In the genomic region with DNA sequence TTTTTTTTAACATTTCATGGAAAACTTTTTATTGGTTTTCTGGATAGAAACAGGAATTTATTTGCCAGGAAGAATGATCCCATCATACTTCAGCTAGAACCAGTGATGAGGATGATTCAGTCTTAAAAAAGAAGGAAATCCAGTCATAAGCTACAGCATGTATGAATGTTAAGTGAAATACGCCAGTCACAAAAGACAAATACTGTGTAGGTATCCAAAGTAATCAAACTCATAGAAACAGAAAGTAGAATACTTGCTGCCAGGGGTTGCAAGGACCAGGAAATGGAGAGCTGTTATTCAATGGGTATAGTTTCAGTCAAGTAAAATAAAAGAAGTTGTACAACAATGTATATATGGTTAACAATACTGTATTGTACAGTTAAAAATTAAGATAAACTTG, we compare ENCODE assay signal across 16 cellular contexts. TPM values are rescaled to one million over a fixed set of nuclear protein-coding genes. Genes with fewer than 3 reads are reported as not detected.
A peak's percentile ranks its signal among the peaks of the same experiment; 100 is the strongest.
DNase-seq lines count a peak whose midpoint lies in the region; ATAC-seq and TF ChIP-seq lines count a peak whose summit lies in the region.
"Had no signal": no experiment of that assay in that cellular context is flagged by ENCODE, and none has a peak within 500 bp of the region (broad histone marks: within the 10 kb centered on the region; RNA-seq: fewer than 3 reads in every experiment).

No MANE protein-coding gene starts in this region.

- CTCF ChIA-PET in PC-3 (lab: Charles Lee), result interaction anchor here (0.6 kb wide), 1 partner anchor 155 kb away, joined by 11 read pairs; no protein-coding TSS in a partner anchor

- DNase-seq in EH (ENCODE audit: low read depth), result peak; percentile 41
- peak; percentile 41 for DNase-seq in PC-3
- DNase-seq in left colon, result no peak
- no peak for DNase-seq in NCI-H1048 (lab: John Stamatoyannopoulos, UW)
- DNase-seq in mesendoderm, result no peak
- DNase-seq in inferior parietal cortex (ENCODE audit: extremely low spot score), result no peak
- DNase-seq: C1 segment of cervical spinal cord; H9; NCI-H1930; NK-92 treated with Interleukin-12 subunit alpha and Interleukin-12 subunit beta, amount 100 ng/mL, for 24 hours; stimulated activated CD4-positive, alpha-beta T cell treated with anti-CD3 and anti-CD28 coated beads, Interleukin-4, amount 100 ng/mL, for 1 hour; WERI-Rb-1 had no signal

- H3K79me1 ChIP-seq in mesendoderm (ENCODE audit: low read length), result peaks cover 5% of the 10 kb centered on the region

- H3K27me3 ChIP-seq in PC-3 (ENCODE audit: low read length) (no peaks in the 10 kb centered on the region), mesendoderm (ENCODE audit: insufficient read depth, low read length, poor library complexity) (no peaks in the 10 kb centered on the region)
- H3K27me3 ChIP-seq: cardiac muscle cell had no signal

- H2AK5ac ChIP-seq in mesendoderm (ENCODE audit: low read length), result no peak overlapping the region

- no peak overlapping the region for H3K18ac ChIP-seq in mesendoderm (ENCODE audit: low read length)

- H2BK15ac ChIP-seq in mesendoderm (replicated peaks; ENCODE audit: low read depth), result no peak overlapping the region

- H3K79me2 ChIP-seq in PC-3 (ENCODE audit: low read length) (peaks cover 60% of the 10 kb centered on the region), mesendoderm (ENCODE audit: control insufficient read depth, insufficient read depth, low read length) (peaks cover 36% of the 10 kb centered on the region)

- intact Hi-C loops in PC-3 (cut with micrococcal nuclease), result no loop called here
- intact Hi-C loops in left colon (cut with DNase I, micrococcal nuclease), result no loop called here

- H3K56ac ChIP-seq in mesendoderm (ENCODE audit: low read length), result no peak overlapping the region

- H4K20me1 ChIP-seq in PC-3 (ENCODE audit: low read length), result peaks cover 27% of the 10 kb centered on the region

- H3K9ac ChIP-seq in PC-3 (ENCODE audit: low read length), result no peak overlapping the region
- H3K9ac ChIP-seq in mesendoderm (ENCODE audit: low read length), result no peak overlapping the region

- H3K36me3 ChIP-seq in PC-3 (ENCODE audit: low read depth, low read length), result peaks cover 23% of the 10 kb centered on the region; the same call in 1 of the 2 replicates
- H3K36me3 ChIP-seq in mesendoderm (ENCODE audit: control insufficient read depth, insufficient read depth, low read length), result no peaks in the 10 kb centered on the region

- POLR2A ChIA-PET in PC-3 (lab: Charles Lee; ENCODE audit: unreplicated experiment), result interaction anchor here (0.6 kb wide), 2 partner anchors 20 to 37 kb away, joined by 8 to 30 read pairs; no protein-coding TSS in a partner anchor

- H3K4me2 ChIP-seq in PC-3 (ENCODE audit: low read length), result no peak overlapping the region
- no peak overlapping the region for H3K4me2 ChIP-seq in mesendoderm (ENCODE audit: low read length)

- H3K9me2 ChIP-seq in PC-3 (replicated peaks; ENCODE audit: low read length), result no peaks in the 10 kb centered on the region

- BruUV-seq in PC-3 (replicated peaks; lab: Mats Ljungman, UMichigan), result no TSS peak

- H3K23ac ChIP-seq in mesendoderm (ENCODE audit: low read length), result no peak overlapping the region

- no peak overlapping the region for H3K4ac ChIP-seq in mesendoderm (ENCODE audit: low read depth, low read length)

- peaks cover 6% of the 10 kb centered on the region; the same call in 1 of the 2 replicates for H3K4me1 ChIP-seq in PC-3 (ENCODE audit: insufficient read depth, low read length)
- no peaks in the 10 kb centered on the region for H3K4me1 ChIP-seq in mesendoderm (ENCODE audit: control insufficient read depth, low read depth, low read length)

- H3K4me3 ChIP-seq in PC-3 (ENCODE audit: low read length) (no peak overlapping the region), mesendoderm (ENCODE audit: low read length) (no peak overlapping the region)
- H3K4me3 ChIP-seq: cardiac muscle cell, SK-N-MC had no signal

- no peak overlapping the region for H2BK5ac ChIP-seq in mesendoderm (ENCODE audit: low read length)

- TF ChIP-seq CTCF in PC-3 (conservative IDR thresholded peaks at IDR 0.05; ENCODE audit: low read depth, low read length), result no peak

- no peak overlapping the region for H2AFZ ChIP-seq in PC-3 (ENCODE audit: low read length)

- WGBS in mesendoderm (ENCODE audit: extremely low coverage, insufficient coverage, low lambda C conversion rate), result no CpG with 5 or more reads among the region's 1 CpG

- H4K8ac ChIP-seq in mesendoderm (ENCODE audit: low read depth, low read length), result no peak overlapping the region

- H2BK120ac ChIP-seq in mesendoderm (ENCODE audit: low read depth, low read length), result no peak overlapping the region

- H3K27ac ChIP-seq in PC-3 (ENCODE audit: low read length), result no peak overlapping the region
- no peak overlapping the region for H3K27ac ChIP-seq in mesendoderm (ENCODE audit: low read depth, low read length)
- H3K27ac ChIP-seq: cardiac muscle cell, SK-N-MC, WERI-Rb-1 had no signal

- H3F3A ChIP-seq in PC-3 (ENCODE audit: low read length, unreplicated experiment), result no peaks in the 10 kb centered on the region

- no peaks in the 10 kb centered on the region for H3K9me3 ChIP-seq in PC-3 (ENCODE audit: low read length)

- H4K5ac ChIP-seq in mesendoderm (ENCODE audit: low read length), result no peak overlapping the region

- ATAC-seq in GM19351 (IDR thresholded peaks at IDR 0.05; ENCODE audit: unreplicated experiment) (peak; percentile 42), PC-3 (peak; percentile 83), left colon (peak; percentile 85), GM21360 (IDR thresholded peaks at IDR 0.05; ENCODE audit: unreplicated experiment) (no peak)

RNA-seq across cellular contexts. Expression of gene PSME4, which starts 21.3 kb away (rescaled TPM):
- total RNA-seq in PC-3 (2014; rRNA removed), result 54.7 and 70.6 TPM in 2 replicates
- total RNA-seq in left colon, result 10 to 100 TPM; 35.2 to 50.7 TPM
- polyA plus RNA-seq in mesendoderm (2013, experiment 1 of 2), result 58.7 TPM
- 56.4 TPM for polyA plus RNA-seq in mesendoderm (2013, experiment 2 of 2)

Comparison
In these comparisons a context has a peak if more than half of its experiments do, and no peak if none do; other contexts are left out.
1. DNase-seq: peak in EH (single experiment) and PC-3 (single experiment); none in left colon (0 of 2), NCI-H1048 (single experiment), mesendoderm (single experiment) and inferior parietal cortex (single experiment).